Comparison of ENCODE assay signal across 11 cellular contexts in genomic region chr7:17495655-17496396, GRCh38.
DNase-seq lines count a peak whose midpoint lies in the region; ATAC-seq and TF ChIP-seq lines count a peak whose summit lies in the region.
"Had no signal": no experiment of that assay in that cellular context is flagged by ENCODE, and none has a peak within 500 bp of the region (broad histone marks: within the 10 kb centered on the region; RNA-seq: fewer than 3 reads in every experiment).

No MANE protein-coding gene starts in this region.

- TF ChIP-seq CTCF in WTC11 (IDR thresholded peaks at IDR 0.05), result no peak
- no peak for TF ChIP-seq CTCF in type B pancreatic cell (conservative IDR thresholded peaks at IDR 0.05)
- TF ChIP-seq CTCF in natural killer cell (IDR thresholded peaks at IDR 0.05), result no peak

- H3K4me1 Mint-ChIP-seq in WTC11 (peaks cover 46% of the 10 kb centered on the region), type B pancreatic cell (ENCODE audit: unreplicated experiment) (peaks cover 16% of the 10 kb centered on the region), natural killer cell (no peaks in the 10 kb centered on the region)

- H3K27me3 Mint-ChIP-seq in WTC11 (ENCODE audit: low read depth), result no peaks in the 10 kb centered on the region
- peaks cover 3% of the 10 kb centered on the region for H3K27me3 Mint-ChIP-seq in type B pancreatic cell
- no peaks in the 10 kb centered on the region for H3K27me3 Mint-ChIP-seq in natural killer cell (ENCODE audit: low read depth in 2 of 2)

- H3K27ac Mint-ChIP-seq in WTC11, result peak overlapping the region; percentile 2; the same call in 1 of the 2 replicates
- peak overlapping the region; percentile 5 for H3K27ac Mint-ChIP-seq in type B pancreatic cell
- H3K27ac Mint-ChIP-seq in natural killer cell, result no peak overlapping the region

- peak; percentile 43 for ATAC-seq in GM19452 (IDR thresholded peaks at IDR 0.05; ENCODE audit: unreplicated experiment)
- ATAC-seq in HG03280 (IDR thresholded peaks at IDR 0.05; ENCODE audit: unreplicated experiment), result peak; percentile 40
- ATAC-seq in WTC11, result no peak
- ATAC-seq in natural killer cell, result no peak
- ATAC-seq: gastroesophageal sphincter had no signal

- intact Hi-C loops in natural killer cell (cut with micrococcal nuclease), result no loop called here

- POLR2A ChIA-PET in WTC11 (lab: Charles Lee), result no interaction called here

- DNase-seq in WTC11 (ENCODE audit: low spot score) (no peak), type B pancreatic cell (ENCODE audit: extremely low spot score, unreplicated experiment) (no peak), natural killer cell (no peak), DMS53 treated with DMSO at 0.1 percent for 48 hours (lab: John Stamatoyannopoulos, UW; ENCODE audit: unreplicated experiment) (no peak), NCI-H2227 (lab: John Stamatoyannopoulos, UW; ENCODE audit: unreplicated experiment) (no peak)
- DNase-seq: activated gamma-delta T cell, colonic mucosa, NCI-H748 treated with DMSO at 0.1 percent for 48 hours had no signal

- no peaks in the 10 kb centered on the region for H3K9me3 Mint-ChIP-seq in WTC11
- H3K9me3 Mint-ChIP-seq in type B pancreatic cell, result peaks cover 3% of the 10 kb centered on the region
- H3K9me3 Mint-ChIP-seq in natural killer cell, result no peaks in the 10 kb centered on the region

- CTCF ChIA-PET in WTC11 (lab: Charles Lee), result no interaction called here

- H3K36me3 Mint-ChIP-seq in WTC11 (no peaks in the 10 kb centered on the region), type B pancreatic cell (no peaks in the 10 kb centered on the region), natural killer cell (no peaks in the 10 kb centered on the region)

- H3K4me3 Mint-ChIP-seq in WTC11, result no peak overlapping the region
- H3K4me3 Mint-ChIP-seq in type B pancreatic cell, result peak overlapping the region; percentile 4
- no peak overlapping the region for H3K4me3 Mint-ChIP-seq in natural killer cell

TF ChIP-seq in WTC11, 78 proteins besides CTCF, POLR2A, EP300 and RAD21:
- no peak for TF ChIP-seq GTF2I (CRISPR knock-in tag; conservative IDR thresholded peaks at IDR 0.05)
- no peak for TF ChIP-seq SMAD3 (CRISPR knock-in tag; IDR thresholded peaks at IDR 0.05; ENCODE audit: borderline replicate concordance)
- no peak for TF ChIP-seq ZNF281 (CRISPR knock-in tag; IDR thresholded peaks at IDR 0.05)
- TF ChIP-seq ARID4B (CRISPR knock-in tag; IDR thresholded peaks at IDR 0.05; ENCODE audit: borderline replicate concordance), result no peak
- no peak for TF ChIP-seq FOXK1 (CRISPR knock-in tag; IDR thresholded peaks at IDR 0.05)
- TF ChIP-seq MXD4 (CRISPR knock-in tag; IDR thresholded peaks at IDR 0.05; ENCODE audit: borderline replicate concordance), result no peak
- TF ChIP-seq HMGA2 (CRISPR knock-in tag; IDR thresholded peaks at IDR 0.05), result no peak
TF ChIP-seq in WTC11: peak in this region for 0.

Comparison
In these comparisons a context has a peak if more than half of its experiments do, and no peak if none do; other contexts are left out.
1. ATAC-seq: peak in GM19452 (single experiment) and HG03280 (single experiment); none in WTC11 (single experiment) and natural killer cell (0 of 3).
2. H3K27ac Mint-ChIP-seq: peak in WTC11 (single experiment) and type B pancreatic cell (single experiment); none in natural killer cell (0 of 2).